ENCODE assay signal across 25 cellular contexts in the genomic region with DNA sequence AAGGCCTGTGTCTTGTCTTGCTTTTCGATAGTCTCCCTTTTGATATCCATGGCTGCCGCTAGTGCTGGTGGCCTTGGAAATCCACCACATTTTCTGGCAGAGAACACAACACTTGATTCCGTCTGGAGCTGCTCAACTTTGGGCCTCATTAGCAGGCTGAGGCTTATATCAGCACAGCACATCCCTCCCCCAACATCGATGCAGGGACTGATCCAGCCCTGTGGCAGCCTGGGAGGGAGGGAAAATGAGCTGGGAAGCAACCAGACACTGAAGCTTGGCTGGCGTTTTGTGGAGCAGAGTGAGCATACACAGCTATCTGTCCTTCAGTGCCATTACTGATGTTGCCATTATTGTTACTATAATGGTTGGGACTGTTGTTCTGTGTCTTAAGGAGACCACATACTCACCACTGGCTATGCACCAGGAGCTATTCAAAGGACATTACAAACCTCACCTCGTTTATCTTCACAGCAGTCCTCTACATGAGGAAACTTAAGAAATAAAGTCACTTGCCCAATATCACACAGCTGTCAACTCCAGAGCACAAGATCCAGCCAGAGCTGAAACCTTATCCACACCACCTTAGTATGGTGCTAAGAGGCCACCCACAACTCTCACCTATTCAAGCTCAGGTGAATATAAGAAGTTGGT.
DNase-seq lines count a peak whose midpoint lies in the region; ATAC-seq, FAIRE-seq and TF ChIP-seq lines count a peak whose summit lies in the region.
"Had no signal": no experiment of that assay in that cellular context is flagged by ENCODE, and none has a peak within 500 bp of the region (broad histone marks: within the 10 kb centered on the region; RNA-seq: fewer than 3 reads in every experiment).

No MANE protein-coding gene starts in this region.

- no peaks in the 10 kb centered on the region for H3K79me1 ChIP-seq in neuronal stem cell (ENCODE audit: low read depth, low read length)

- H3K4me2 ChIP-seq in neuronal stem cell (ENCODE audit: insufficient read depth, low read length, poor library complexity, severe bottlenecking): no peak overlapping the region

- H2BK120ac ChIP-seq in neuronal stem cell (ENCODE audit: low read depth, low read length): no peak overlapping the region

- no peak overlapping the region for H4K91ac ChIP-seq in neuronal stem cell (ENCODE audit: low read depth, low read length, poor library complexity)

- H3K9ac ChIP-seq in neuronal stem cell (ENCODE audit: low read depth, low read length, poor library complexity): no peak overlapping the region

- no peak overlapping the region for H4K8ac ChIP-seq in neuronal stem cell (ENCODE audit: low read depth, low read length)

- no peak overlapping the region for H3K23ac ChIP-seq in neuronal stem cell (ENCODE audit: low read depth, low read length, poor library complexity)

- no peak overlapping the region for H2BK15ac ChIP-seq in neuronal stem cell (ENCODE audit: low read length)

- FAIRE-seq in GM12891 (lab: Jason Lieb, UNC): peak; percentile 45
- FAIRE-seq: GM18507, HepG2 had no signal

- peaks cover 0 to 2% of the 10 kb centered on the region in 2 donors for H3K36me3 ChIP-seq in neuronal stem cell (replicated peaks in 1 of 2; ENCODE audit: control insufficient read depth in 2 of 2, insufficient read depth in 2 of 2, low read length in 2 of 2)
- H3K36me3 ChIP-seq: BE2C had no signal

- H2BK5ac ChIP-seq in neuronal stem cell (ENCODE audit: low read length): no peak overlapping the region

- H3K18ac ChIP-seq in neuronal stem cell (ENCODE audit: low read length): peak overlapping the region; percentile 11

- no peak overlapping the region for H2AK5ac ChIP-seq in neuronal stem cell (ENCODE audit: low read depth, low read length)

- H3K4me1 ChIP-seq in neuronal stem cell (ENCODE audit: control insufficient read depth in 2 of 2, insufficient read depth in 1 of 2, low read depth in 1 of 2, low read length in 2 of 2): peaks cover 0 to 1% of the 10 kb centered on the region in 2 donors
- H3K4me1 ChIP-seq: BE2C had no signal

- no CpG with 5 or more reads among the region's 6 CpGs for WGBS in neuronal stem cell (ENCODE audit: extremely low coverage in 2 of 2, insufficient read length in 2 of 2, insufficient replicate concordance in 1 of 2), 2 donors

- ATAC-seq in GM18520 (IDR thresholded peaks at IDR 0.05; ENCODE audit: unreplicated experiment): no peak
- no peak for ATAC-seq in HG02610 (IDR thresholded peaks at IDR 0.05; ENCODE audit: unreplicated experiment)
- ATAC-seq: HepG2, Panc1 had no signal

- TF ChIP-seq CTCF in GM20000 (IDR thresholded peaks at IDR 0.05; ENCODE audit: extremely low read depth, missing control alignments): no peak

- H3K9me3 ChIP-seq in neuronal stem cell (replicated peaks in 1 of 2; ENCODE audit: control insufficient read depth in 2 of 2, insufficient read depth in 1 of 2, low read depth in 1 of 2, low read length in 2 of 2): peaks cover 2 to 7% of the 10 kb centered on the region in 2 donors
- H3K9me3 ChIP-seq: BE2C had no signal

- no peak overlapping the region for H3K4me3 ChIP-seq in neuronal stem cell (ENCODE audit: low read length in 2 of 2)

- H3K27ac ChIP-seq in neuronal stem cell (replicated peaks; ENCODE audit: low read length): no peak overlapping the region
- H3K27ac ChIP-seq: HL-60, RWPE1 had no signal

- no peak overlapping the region for H3K4ac ChIP-seq in neuronal stem cell (ENCODE audit: low read length)

- DNase-seq in GM12891 (ENCODE audit: insufficient read length, low spot score) (no peak), NCI-H82 (lab: John Stamatoyannopoulos, UW) (peak; percentile 90), neuronal stem cell (ENCODE audit: low spot score) (no peak), GM20000 (ENCODE audit: low spot score) (no peak), midbrain (lab: John Stamatoyannopoulos, UW) (no peak)
- DNase-seq: BE2C; CD8-positive, alpha-beta memory T cell; GOT3; HCEC 1CT; Karpas-422; NCI-H1092; NCI-H1417 treated with DMSO at 0.1 percent for 48 hours; NCI-H1694 treated with DMSO at 0.1 percent for 48 hours; NCI-H2081; NCI-H226; NCI-H510A treated with DMSO at 0.1 percent for 48 hours; SHP77; T-helper 1 cell had no signal

- TF ChIP-seq POLR2A in GM12891 (IDR thresholded peaks at IDR 0.05; ENCODE audit: low read depth, low read length): no peak

- no peak overlapping the region for H2BK12ac ChIP-seq in neuronal stem cell (ENCODE audit: low read length)

- no peaks in the 10 kb centered on the region for H3K27me3 ChIP-seq in neuronal stem cell (ENCODE audit: control insufficient read depth in 3 of 3, insufficient read depth in 3 of 3, low read depth in 1 of 3, low read length in 3 of 3)
- H3K27me3 ChIP-seq: BE2C had no signal

- H2AFZ ChIP-seq in neuronal stem cell (ENCODE audit: low read length): no peak overlapping the region

- no peak overlapping the region for H3K14ac ChIP-seq in neuronal stem cell (ENCODE audit: low read length)

TF ChIP-seq in GM12891, 5 proteins besides CTCF, POLR2A, EP300 and RAD21:
- no peak for TF ChIP-seq PAX5 (IDR thresholded peaks at IDR 0.05; ENCODE audit: insufficient read depth, low read length, severe bottlenecking)
- TF ChIP-seq SPI1 (IDR thresholded peaks at IDR 0.05; ENCODE audit: low read depth, low read length): no peak
- no peak for TF ChIP-seq POLR2AphosphoS5 (IDR thresholded peaks at IDR 0.05; ENCODE audit: low read depth, low read length)
TF ChIP-seq in GM12891: peak in this region for 0.
